Comparison of ENCODE assay signal across 18 cellular contexts in the genomic region with DNA sequence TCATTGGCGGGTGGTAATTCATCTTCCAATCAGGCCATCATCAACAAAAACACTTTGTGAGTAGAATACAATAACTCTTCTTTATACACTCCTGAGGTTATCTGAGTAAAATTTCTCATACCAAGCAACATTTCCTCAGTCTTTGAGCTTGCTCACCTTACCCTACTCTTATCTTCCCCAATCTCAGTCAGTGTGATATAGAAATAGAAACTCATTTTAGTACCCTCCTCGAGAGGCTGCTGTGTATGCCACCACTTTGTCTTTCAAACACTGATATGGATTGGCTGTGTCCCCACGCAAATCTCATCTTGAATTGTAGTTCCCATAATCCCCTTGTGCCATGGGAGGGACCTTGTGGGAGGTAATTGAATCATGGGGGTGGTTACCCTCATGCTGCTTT.
A peak's percentile ranks its signal among the peaks of the same experiment; 100 is the strongest.
DNase-seq lines count a peak whose midpoint lies in the region; ATAC-seq, FAIRE-seq and TF ChIP-seq lines count a peak whose summit lies in the region.
"Had no signal": no experiment of that assay in that cellular context is flagged by ENCODE, and none has a peak within 500 bp of the region (broad histone marks: within the 10 kb centered on the region; RNA-seq: fewer than 3 reads in every experiment).

No MANE protein-coding gene starts in this region.

- FAIRE-seq in GM12891 (lab: Jason Lieb, UNC) (peak; percentile 72), GM19239 (lab: Jason Lieb, UNC) (peak; percentile 23)
- FAIRE-seq: H1, K562, RCC 7860 had no signal

- H3K4me1 Mint-ChIP-seq in central memory CD8-positive, alpha-beta T cell: peaks cover 30% of the 10 kb centered on the region

- H3K9me3 Mint-ChIP-seq in central memory CD8-positive, alpha-beta T cell: no peaks in the 10 kb centered on the region
- H3K9me3 Mint-ChIP-seq: CD4-positive, CD25-positive, alpha-beta regulatory T cell had no signal

- H3K4me3 Mint-ChIP-seq in central memory CD8-positive, alpha-beta T cell: no peak overlapping the region
- H3K4me3 Mint-ChIP-seq: CD4-positive, CD25-positive, alpha-beta regulatory T cell had no signal

- DNase-seq in activated T-cell treated with anti-CD3 and anti-CD28 coated beads, Interleukin-2, amount 50 U/mL, for 48 hours: peak; percentile 19 to 28
- DNase-seq in activated T-cell treated with anti-CD3 and anti-CD28 coated beads, Interleukin-2, amount 50 U/mL, for 1 hour: no peak
- no peak for DNase-seq in GM12891 (ENCODE audit: insufficient read length, low spot score)
- no peak for DNase-seq in GM19239 (ENCODE audit: insufficient read length, low spot score)
- DNase-seq in central memory CD8-positive, alpha-beta T cell (ENCODE audit: low spot score in 2 of 2): no peak
- DNase-seq in RPMI8226: no peak
- no peak for DNase-seq in amniotic stem cell (lab: John Stamatoyannopoulos, UW)
- DNase-seq: Caco-2; CD4-positive, CD25-positive, alpha-beta regulatory T cell; DMS153; MV-4-11; NCI-H1417; NCI-H187 treated with DMSO at 0.1 percent for 48 hours; NCI-H345; NCI-H526 treated with DMSO at 0.1 percent for 48 hours had no signal

- peak overlapping the region; percentile 16 for H3K27ac Mint-ChIP-seq in central memory CD8-positive, alpha-beta T cell (ENCODE audit: low read depth)

- H3K27me3 Mint-ChIP-seq in central memory CD8-positive, alpha-beta T cell: peaks cover 9% of the 10 kb centered on the region

- no peak for TF ChIP-seq POLR2A in GM12891 (IDR thresholded peaks at IDR 0.05; ENCODE audit: low read depth, low read length)

- peaks cover 2% of the 10 kb centered on the region for H3K36me3 Mint-ChIP-seq in central memory CD8-positive, alpha-beta T cell (ENCODE audit: insufficient read depth)
- H3K36me3 Mint-ChIP-seq: CD4-positive, CD25-positive, alpha-beta regulatory T cell had no signal

- no peak for ATAC-seq in central memory CD8-positive, alpha-beta T cell (replicated peaks; ENCODE audit: extremely low read depth, poor library complexity, severe bottlenecking)
- ATAC-seq: K562 had no signal

TF ChIP-seq in GM12891, 5 proteins besides CTCF, POLR2A, EP300 and RAD21:
- TF ChIP-seq PAX5 (IDR thresholded peaks at IDR 0.05; ENCODE audit: insufficient read depth, low read length, severe bottlenecking) (no peak), SPI1 (IDR thresholded peaks at IDR 0.05; ENCODE audit: low read depth, low read length) (no peak), POLR2AphosphoS5 (IDR thresholded peaks at IDR 0.05; ENCODE audit: low read depth, low read length) (no peak), POU2F2 (IDR thresholded peaks at IDR 0.05; ENCODE audit: low read depth, low read length) (no peak), TAF1 (IDR thresholded peaks at IDR 0.05; ENCODE audit: low read depth, low read length) (no peak)

Comparison
In these comparisons a context has a peak if more than half of its experiments do, and no peak if none do; other contexts are left out.
1. DNase-seq: peak in activated T-cell treated with anti-CD3 and anti-CD28 coated beads, Interleukin-2, amount 50 U/mL, for 48 hours (2 of 2); none in activated T-cell treated with anti-CD3 and anti-CD28 coated beads, Interleukin-2, amount 50 U/mL, for 1 hour (single experiment), GM12891 (single experiment), GM19239 (single experiment), central memory CD8-positive, alpha-beta T cell (0 of 2), RPMI8226 (single experiment) and amniotic stem cell (single experiment).